In the genomic region with DNA sequence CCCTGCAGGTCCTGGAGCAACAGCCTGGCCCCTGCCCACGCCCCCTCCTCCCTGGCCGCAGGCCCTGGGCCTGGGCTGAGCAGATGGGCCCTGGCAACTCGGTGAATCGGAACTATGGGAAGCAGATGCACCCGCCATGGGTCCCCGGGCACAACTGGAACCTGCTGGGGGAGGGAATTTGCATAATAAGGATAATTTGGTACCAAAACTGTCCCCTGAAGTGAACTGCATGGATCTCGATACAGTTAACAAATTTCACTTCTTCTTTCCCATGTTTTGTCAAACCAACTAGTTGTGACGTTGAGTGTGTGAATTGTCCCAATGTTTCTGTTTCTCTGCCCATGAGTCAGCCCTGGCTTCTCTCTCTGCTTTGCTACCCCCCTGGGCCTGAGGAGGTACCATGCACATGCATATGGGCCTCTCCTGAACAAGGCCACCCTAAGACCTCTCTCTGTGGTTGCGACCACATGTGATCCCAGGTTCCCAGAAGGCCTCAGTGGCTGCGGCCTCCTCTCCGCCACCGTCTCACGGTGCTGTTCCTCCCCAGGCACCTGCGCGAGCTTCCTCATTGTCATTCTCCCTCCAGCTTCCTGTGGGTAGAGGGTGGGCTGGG, we compare ENCODE assay signal across 10 cellular contexts. TPM values are rescaled to one million over a fixed set of nuclear protein-coding genes. Genes with fewer than 3 reads are reported as not detected.
DNase-seq lines count a peak whose midpoint lies in the region; ATAC-seq and TF ChIP-seq lines count a peak whose summit lies in the region.
"Had no signal": no experiment of that assay in that cellular context is flagged by ENCODE, and none has a peak within 500 bp of the region (broad histone marks: within the 10 kb centered on the region; RNA-seq: fewer than 3 reads in every experiment).

No MANE protein-coding gene starts in this region.

- peaks cover 24% of the 10 kb centered on the region for H3F3A ChIP-seq in DOHH2 (ENCODE audit: control insufficient read depth, insufficient read depth)

- H3K27me3 ChIP-seq in DOHH2 (ENCODE audit: control insufficient read depth, low read length) = no peaks in the 10 kb centered on the region

- no peak for TF ChIP-seq CTCF in DOHH2 (IDR thresholded peaks at IDR 0.05; ENCODE audit: low read depth, low read length, poor library complexity, severe bottlenecking)

- DNase-seq in activated naive CD4-positive, alpha-beta T cell treated with anti-CD3 and anti-CD28 coated beads, Interleukin-2, amount 50 U/mL, for 72 hours (ENCODE audit: low spot score in 2 of 2) = no peak
- DNase-seq in NCI-H2081 (lab: John Stamatoyannopoulos, UW) (no peak), nucleus accumbens (lab: John Stamatoyannopoulos, UW) (no peak)
- DNase-seq in effector CD8-positive, alpha-beta T cell (lab: John Stamatoyannopoulos, UW) = no peak
- DNase-seq: mesenchymal stem cell, SJCRH30 had no signal

- H4K20me1 ChIP-seq in DOHH2 (ENCODE audit: control insufficient read depth, insufficient read depth, low read depth, low read length) = no peaks in the 10 kb centered on the region

- peaks cover 75% of the 10 kb centered on the region for H3K4me1 ChIP-seq in DOHH2 (ENCODE audit: control insufficient read depth, low read length)
- H3K4me1 ChIP-seq: SJCRH30 had no signal

- no peaks in the 10 kb centered on the region for H3K79me2 ChIP-seq in DOHH2 (ENCODE audit: control insufficient read depth, low read length)

- H3K9me2 ChIP-seq in DOHH2 (replicated peaks; ENCODE audit: control insufficient read depth, low read length) = no peaks in the 10 kb centered on the region

- peak overlapping the region; percentile 45 for H3K4me3 ChIP-seq in DOHH2 (ENCODE audit: low read length)
- H3K4me3 ChIP-seq: SJCRH30 had no signal

- H3K27ac Mint-ChIP-seq in activated naive CD4-positive, alpha-beta T cell treated with anti-CD3 and anti-CD28 coated beads, Interleukin-2, amount 50 U/mL, for 72 hours = peak overlapping the region; percentile 45 to 93

- no peaks in the 10 kb centered on the region for H3K9me3 Mint-ChIP-seq in activated naive CD4-positive, alpha-beta T cell treated with anti-CD3 and anti-CD28 coated beads, Interleukin-2, amount 50 U/mL, for 72 hours

- peak overlapping the region; percentile 62 for H3K27ac ChIP-seq in DOHH2 (ENCODE audit: low read depth, low read length)
- H3K27ac ChIP-seq: SJCRH30 had no signal

- no peaks in the 10 kb centered on the region; the same call in 1 of the 2 replicates for H3K36me3 ChIP-seq in DOHH2 (ENCODE audit: control insufficient read depth, low read length)
- H3K36me3 ChIP-seq: SJCRH30 had no signal

- H3K4me2 ChIP-seq in DOHH2 (ENCODE audit: low read length) = peak overlapping the region; percentile 61

- no peaks in the 10 kb centered on the region for H3K9me3 ChIP-seq in DOHH2 (ENCODE audit: control insufficient read depth, insufficient read depth, low read length)
- H3K9me3 ChIP-seq: SJCRH30 had no signal

- H3K36me3 Mint-ChIP-seq in activated naive CD4-positive, alpha-beta T cell treated with anti-CD3 and anti-CD28 coated beads, Interleukin-2, amount 50 U/mL, for 72 hours = no peaks in the 10 kb centered on the region

- ATAC-seq in GM19372 (IDR thresholded peaks at IDR 0.05; ENCODE audit: low read depth, unreplicated experiment) (peak; percentile 34), HG03139 (IDR thresholded peaks at IDR 0.05; ENCODE audit: unreplicated experiment) (peak; percentile 48), HG02970 (IDR thresholded peaks at IDR 0.05; ENCODE audit: low FRiP score, unreplicated experiment) (no peak)
- ATAC-seq in activated naive CD4-positive, alpha-beta T cell treated with anti-CD3 and anti-CD28 coated beads, Interleukin-2, amount 50 U/mL, for 72 hours = peak; percentile 14 to 53

RNA-seq across cellular contexts. Expression of gene FIGNL1, which starts 40.2 kb away (rescaled TPM):
- 10 to 100 TPM; 46.0 to 50.7 TPM for total RNA-seq in activated naive CD4-positive, alpha-beta T cell treated with anti-CD3 and anti-CD28 coated beads, Interleukin-2, amount 50 U/mL, for 72 hours
